In genomic region chr15:96764946-96765345, GRCh38 we compare ENCODE assay signal across 3 cellular contexts.
TF ChIP-seq lines count a peak whose summit lies in the region.

No MANE protein-coding gene starts in this region.

TF ChIP-seq in GM23338, 12 proteins besides CTCF, POLR2A, EP300 and RAD21 (continues in another document):
- TF ChIP-seq EZH2 (IDR thresholded peaks at IDR 0.05; ENCODE audit: low read depth, unreplicated experiment): no peak
- TF ChIP-seq JUNB (IDR thresholded peaks at IDR 0.05; ENCODE audit: unreplicated experiment): no peak
- TF ChIP-seq NANOG (IDR thresholded peaks at IDR 0.05; ENCODE audit: borderline replicate concordance): no peak
- TF ChIP-seq REST (IDR thresholded peaks at IDR 0.05; ENCODE audit: unreplicated experiment): no peak

TF ChIP-seq in H1, 55 proteins besides CTCF, POLR2A, EP300 and RAD21:
- TF ChIP-seq CREB1 (IDR thresholded peaks at IDR 0.05): no peak
- TF ChIP-seq BCL11A (IDR thresholded peaks at IDR 0.05; ENCODE audit: low read depth in 2 of 2, low read length in 2 of 2): no peak
- TF ChIP-seq RBBP5 (IDR thresholded peaks at IDR 0.05; ENCODE audit: borderline replicate concordance, low read depth, low read length): no peak
- no peak for TF ChIP-seq RNF2 (IDR thresholded peaks at IDR 0.05; ENCODE audit: borderline replicate concordance, low read depth, low read length, missing control alignments, poor library complexity, severe bottlenecking)
- no peak for TF ChIP-seq CHD7 (IDR thresholded peaks at IDR 0.05; ENCODE audit: insufficient replicate concordance, low read length)
- no peak for TF ChIP-seq POU5F1 (IDR thresholded peaks at IDR 0.05; ENCODE audit: low read depth, low read length)
- TF ChIP-seq NANOG (IDR thresholded peaks at IDR 0.05; ENCODE audit: insufficient read depth, low read depth, low read length, poor library complexity, severe bottlenecking): no peak
- TF ChIP-seq CTBP2 (IDR thresholded peaks at IDR 0.05; ENCODE audit: borderline replicate concordance, insufficient read depth, insufficient read length, low read length): no peak
- TF ChIP-seq E2F6 (IDR thresholded peaks at IDR 0.05): no peak
- TF ChIP-seq BRCA1 (IDR thresholded peaks at IDR 0.05; ENCODE audit: low read depth, low read length): no peak
- no peak for TF ChIP-seq CBX5 (IDR thresholded peaks at IDR 0.05; ENCODE audit: low read depth, low read length)
- TF ChIP-seq KDM4A (IDR thresholded peaks at IDR 0.05; ENCODE audit: low read depth, low read length, severe bottlenecking): no peak
TF ChIP-seq in H1: peak in this region for 0.

TF ChIP-seq in HepG2, 621 proteins besides CTCF, POLR2A, EP300 and RAD21:
- no peak for TF ChIP-seq NFKB2 (CRISPR knock-in tag; IDR thresholded peaks at IDR 0.05; ENCODE audit: borderline replicate concordance)
- no peak for TF ChIP-seq EED (CRISPR knock-in tag; IDR thresholded peaks at IDR 0.05)
- TF ChIP-seq ZNF232 (CRISPR knock-in tag; IDR thresholded peaks at IDR 0.05; ENCODE audit: borderline replicate concordance): no peak
- TF ChIP-seq E2F5 (CRISPR knock-in tag; conservative IDR thresholded peaks at IDR 0.05): no peak
- no peak for TF ChIP-seq THAP11 (CRISPR knock-in tag; IDR thresholded peaks at IDR 0.05)
- TF ChIP-seq SRY (CRISPR knock-in tag; IDR thresholded peaks at IDR 0.05): no peak
- TF ChIP-seq BCL3 (CRISPR knock-in tag; IDR thresholded peaks at IDR 0.05): no peak
- TF ChIP-seq DDIT3 (CRISPR knock-in tag; IDR thresholded peaks at IDR 0.05): no peak
- TF ChIP-seq TRIM22 (IDR thresholded peaks at IDR 0.05): no peak
- TF ChIP-seq ZFYVE20 (CRISPR knock-in tag; IDR thresholded peaks at IDR 0.05; ENCODE audit: borderline replicate concordance, low read depth): no peak
- no peak for TF ChIP-seq ZNF660 (CRISPR knock-in tag; IDR thresholded peaks at IDR 0.05; ENCODE audit: borderline replicate concordance, low read depth)
- TF ChIP-seq MYNN (CRISPR knock-in tag; IDR thresholded peaks at IDR 0.05; ENCODE audit: low read depth): no peak
- TF ChIP-seq ZMYM3 (CRISPR knock-in tag; IDR thresholded peaks at IDR 0.05): no peak
- no peak for TF ChIP-seq ZNF616 (CRISPR knock-in tag; IDR thresholded peaks at IDR 0.05; ENCODE audit: low read depth)
- no peak for TF ChIP-seq HOXA7 (CRISPR knock-in tag; IDR thresholded peaks at IDR 0.05)
- TF ChIP-seq KAT7 (CRISPR knock-in tag; IDR thresholded peaks at IDR 0.05; ENCODE audit: borderline replicate concordance): no peak
- no peak for TF ChIP-seq RFX5 (IDR thresholded peaks at IDR 0.05; ENCODE audit: low read depth, low read length)
